In the genomic region with DNA sequence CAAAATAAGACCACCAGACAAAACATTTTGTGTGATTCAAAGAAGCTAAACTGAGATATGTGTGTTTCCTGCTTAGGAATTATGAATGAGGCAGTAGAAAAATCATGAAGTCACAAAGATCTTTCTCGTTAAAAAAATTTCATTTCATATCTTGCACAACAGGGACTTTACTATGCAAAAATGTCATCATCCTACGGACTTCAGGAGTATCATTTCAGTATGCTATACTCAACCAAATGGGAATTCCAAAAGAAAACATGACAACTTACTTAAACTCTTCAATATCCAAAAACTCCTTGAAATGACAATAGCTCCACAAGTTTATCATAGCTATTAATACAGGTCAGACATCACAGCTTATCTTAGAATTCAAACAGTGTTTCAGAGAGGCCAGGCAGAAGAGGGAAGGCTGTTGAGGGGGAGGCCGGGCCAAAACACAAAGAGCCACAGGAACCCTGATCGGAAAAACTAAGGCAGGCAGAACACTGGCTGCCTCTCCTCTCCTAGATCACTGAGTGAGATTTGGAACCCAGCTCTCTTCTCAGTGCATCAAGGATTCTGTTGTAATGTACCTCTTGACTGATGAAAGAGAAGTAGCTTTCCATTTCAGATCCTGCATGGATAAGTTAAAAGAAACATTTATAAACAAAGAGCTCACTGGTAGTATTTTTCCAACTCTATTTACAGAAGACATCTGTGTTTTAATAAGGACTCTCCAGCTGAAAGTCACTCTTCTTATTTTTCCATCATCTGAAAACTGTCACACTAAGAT, we compare ENCODE assay signal across 2 cellular contexts.
TF ChIP-seq lines count a peak whose summit lies in the region.

No MANE protein-coding gene starts in this region.

TF ChIP-seq in IMR-90, 13 proteins besides CTCF, POLR2A, EP300 and RAD21:
- TF ChIP-seq RFX5 (IDR thresholded peaks at IDR 0.05; ENCODE audit: low read depth, low read length): no peak
- no peak for TF ChIP-seq CHD1 (IDR thresholded peaks at IDR 0.05; ENCODE audit: low read depth, low read length)
- no peak for TF ChIP-seq FOS (IDR thresholded peaks at IDR 0.05; ENCODE audit: low read depth, low read length)
- no peak for TF ChIP-seq NFE2L2 (IDR thresholded peaks at IDR 0.05; ENCODE audit: low read depth, low read length)
- no peak for TF ChIP-seq MXI1 (IDR thresholded peaks at IDR 0.05; ENCODE audit: borderline replicate concordance, low read depth, low read length)
- no peak for TF ChIP-seq CEBPB (IDR thresholded peaks at IDR 0.05; ENCODE audit: low read depth, low read length)
- no peak for TF ChIP-seq MAZ (IDR thresholded peaks at IDR 0.05; ENCODE audit: borderline replicate concordance, low read depth, low read length)
- TF ChIP-seq BHLHE40 (IDR thresholded peaks at IDR 0.05; ENCODE audit: low read depth, low read length): no peak
- no peak for TF ChIP-seq MAFK (IDR thresholded peaks at IDR 0.05; ENCODE audit: low read depth, low read length)
- TF ChIP-seq, protein P1, sequence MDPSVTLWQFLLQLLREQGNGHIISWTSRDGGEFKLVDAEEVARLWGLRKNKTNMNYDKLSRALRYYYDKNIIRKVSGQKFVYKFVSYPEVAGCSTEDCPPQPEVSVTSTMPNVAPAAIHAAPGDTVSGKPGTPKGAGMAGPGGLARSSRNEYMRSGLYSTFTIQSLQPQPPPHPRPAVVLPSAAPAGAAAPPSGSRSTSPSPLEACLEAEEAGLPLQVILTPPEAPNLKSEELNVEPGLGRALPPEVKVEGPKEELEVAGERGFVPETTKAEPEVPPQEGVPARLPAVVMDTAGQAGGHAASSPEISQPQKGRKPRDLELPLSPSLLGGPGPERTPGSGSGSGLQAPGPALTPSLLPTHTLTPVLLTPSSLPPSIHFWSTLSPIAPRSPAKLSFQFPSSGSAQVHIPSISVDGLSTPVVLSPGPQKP (IDR thresholded peaks at IDR 0.05; ENCODE audit: borderline replicate concordance, low read depth, low read length): no peak
- TF ChIP-seq SMC3 (IDR thresholded peaks at IDR 0.05; ENCODE audit: low read depth, low read length): no peak
- TF ChIP-seq RCOR1 (IDR thresholded peaks at IDR 0.05; ENCODE audit: insufficient replicate concordance, low read length): no peak
- TF ChIP-seq, protein P2, sequence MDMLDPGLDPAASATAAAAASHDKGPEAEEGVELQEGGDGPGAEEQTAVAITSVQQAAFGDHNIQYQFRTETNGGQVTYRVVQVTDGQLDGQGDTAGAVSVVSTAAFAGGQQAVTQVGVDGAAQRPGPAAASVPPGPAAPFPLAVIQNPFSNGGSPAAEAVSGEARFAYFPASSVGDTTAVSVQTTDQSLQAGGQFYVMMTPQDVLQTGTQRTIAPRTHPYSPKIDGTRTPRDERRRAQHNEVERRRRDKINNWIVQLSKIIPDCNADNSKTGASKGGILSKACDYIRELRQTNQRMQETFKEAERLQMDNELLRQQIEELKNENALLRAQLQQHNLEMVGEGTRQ (IDR thresholded peaks at IDR 0.05; ENCODE audit: low read depth, low read length): no peak

TF ChIP-seq in H1, 55 proteins besides CTCF, POLR2A, EP300 and RAD21:
- TF ChIP-seq KDM5A (IDR thresholded peaks at IDR 0.05; ENCODE audit: low read length) (no peak), KDM1A (IDR thresholded peaks at IDR 0.05; ENCODE audit: borderline replicate concordance, low read length) (no peak), SRF (IDR thresholded peaks at IDR 0.05; ENCODE audit: low read depth, low read length) (no peak), MAFK (IDR thresholded peaks at IDR 0.05; ENCODE audit: low read depth, low read length) (no peak), NANOG (IDR thresholded peaks at IDR 0.05; ENCODE audit: insufficient read depth, low read depth, low read length, poor library complexity, severe bottlenecking) (no peak), HDAC6 (IDR thresholded peaks at IDR 0.05; ENCODE audit: low read depth, low read length) (no peak), SIN3A (conservative IDR thresholded peaks at IDR 0.05 in 1 of 2, IDR thresholded peaks at IDR 0.05 in 1 of 2; ENCODE audit: low read depth in 1 of 2, low read length in 2 of 2) (no peak)
